Comparison of ENCODE assay signal across 30 cellular contexts in genomic region chr11:86108146-86108545, GRCh38.
"Had no signal": no experiment of that assay in that cellular context is flagged by ENCODE, and none has a peak within 500 bp of the region (broad histone marks: within the 10 kb centered on the region; RNA-seq: fewer than 3 reads in every experiment).

No MANE protein-coding gene starts in this region.

- H3K36me3 Mint-ChIP-seq: activated CD4-positive, alpha-beta memory T cell treated with anti-CD3 and anti-CD28 coated beads for 36 hours; activated naive CD4-positive, alpha-beta T cell treated with anti-CD3 and anti-CD28 coated beads, Interleukin-2, amount 50 U/mL, for 72 hours; natural killer cell treated with Interleukin-12 subunit alpha and Interleukin-12 subunit beta and Interleukin-15 and Interleukin-18, amount 100 ng/mL, for 72 hours; stimulated activated memory B cell treated with anti-CD40 and anti-IgM and Interleukin-4, amounts not matched to agents 10 μg/mL and 1 μg/mL and 100 μg/mL, for 72 hours; T-cell; type B pancreatic cell had no signal

- H3K27ac Mint-ChIP-seq: activated CD4-positive, alpha-beta memory T cell treated with anti-CD3 and anti-CD28 coated beads for 36 hours; activated CD4-positive, alpha-beta T cell treated with anti-CD3 and anti-CD28 coated beads, Interleukin-2, amount 10 ng/mL, durations not matched to agents 24 days and 14 days; activated naive CD4-positive, alpha-beta T cell treated with anti-CD3 and anti-CD28 coated beads, Interleukin-2, amount 50 U/mL, for 72 hours; activated T-helper 2 cell treated with anti-CD3 and anti-CD28 coated beads, Interferon-gamma antibody, Interleukin-2, Interleukin-4, amounts not matched to agents 10 μg/mL and 5 μg/mL and 100 μg/mL, durations not matched to agents 14 hours and 24 hours and 36 hours; stimulated activated memory B cell treated with anti-CD40 and anti-IgM and Interleukin-4, amounts not matched to agents 10 μg/mL and 1 μg/mL and 100 μg/mL, for 72 hours; stimulated activated naive CD8-positive, alpha-beta T cell treated with anti-CD3 and anti-CD28 coated beads, Interleukin-15, amount 100 ng/mL, for 72 hours; type B pancreatic cell had no signal

- ATAC-seq: activated naive CD4-positive, alpha-beta T cell treated with anti-CD3 and anti-CD28 coated beads, Interleukin-2, amount 50 U/mL, for 72 hours; activated T-cell treated with anti-CD3 and anti-CD28 coated beads, Interleukin-2, amount 50 U/mL, for 4 hours; body of pancreas; esophagus mucosa; left lobe of liver; mucosa of descending colon; natural killer cell treated with Interleukin-12 subunit alpha and Interleukin-12 subunit beta and Interleukin-15 and Interleukin-18, amount 100 ng/mL, for 72 hours; sciatic nerve; stimulated activated memory B cell treated with anti-CD40 and anti-IgM and Interleukin-4, amounts not matched to agents 10 μg/mL and 1 μg/mL and 100 μg/mL, for 72 hours; stimulated activated naive CD8-positive, alpha-beta T cell treated with anti-CD3 and anti-CD28 coated beads, Interleukin-15, amount 100 ng/mL, for 72 hours; T-cell had no signal

- H3K27me3 ChIP-seq: adrenal gland, body of pancreas, heart right ventricle, vagina had no signal

- H3K36me3 ChIP-seq: adrenal gland, heart right ventricle, vagina had no signal

- H3K4me3 Mint-ChIP-seq: activated CD4-positive, alpha-beta memory T cell treated with anti-CD3 and anti-CD28 coated beads for 36 hours; activated CD4-positive, alpha-beta T cell treated with anti-CD3 and anti-CD28 coated beads, Interleukin-2, amount 10 ng/mL, durations not matched to agents 24 days and 14 days; activated T-cell treated with anti-CD3 and anti-CD28 coated beads, Interleukin-2, amount 50 U/mL, for 4 hours; natural killer cell treated with Interleukin-12 subunit alpha and Interleukin-12 subunit beta and Interleukin-15 and Interleukin-18, amount 100 ng/mL, for 72 hours; stimulated activated memory B cell treated with anti-CD40 and anti-IgM and Interleukin-4, amounts not matched to agents 10 μg/mL and 1 μg/mL and 100 μg/mL, for 72 hours; stimulated activated naive CD8-positive, alpha-beta T cell treated with anti-CD3 and anti-CD28 coated beads, Interleukin-15, amount 100 ng/mL, for 72 hours; T-cell; type B pancreatic cell had no signal

- DNase-seq: activated CD4-positive, alpha-beta memory T cell treated with anti-CD3 and anti-CD28 coated beads for 36 hours; activated CD4-positive, alpha-beta T cell treated with anti-CD3 and anti-CD28 coated beads, Interleukin-2, amount 10 ng/mL, durations not matched to agents 24 days and 14 days; activated CD4-positive, CD25-positive, alpha-beta regulatory T cell treated with anti-CD3 and anti-CD28 coated beads, Interleukin-2, amount 50 U/mL, for 72 hours; activated CD8-positive, alpha-beta memory T cell treated with anti-CD3 and anti-CD28 coated beads, Interleukin-2, amount 50 U/mL, for 48 hours; activated T-cell treated with anti-CD3 and anti-CD28 coated beads, Interleukin-2, amount 50 U/mL, for 4 hours; adrenal gland; aorta; body of pancreas; foreskin fibroblast; heart right ventricle; kidney glomerular epithelial cell; mucosa of descending colon; retina; stimulated activated CD4-positive, alpha-beta T cell treated with anti-CD3 and anti-CD28 coated beads, Interleukin-12 subunit alpha, Interleukin-12 subunit beta, amount 100 ng/mL, for 4 hours; stimulated activated CD4-positive, alpha-beta T cell treated with anti-CD3 and anti-CD28 coated beads, Interleukin-4, amount 100 ng/mL, for 1 hour; stimulated activated naive CD8-positive, alpha-beta T cell treated with anti-CD3 and anti-CD28 coated beads, Interleukin-15, amount 100 ng/mL, for 72 hours; substantia nigra; T-cell had no signal

- H3K27me3 Mint-ChIP-seq: activated CD4-positive, alpha-beta memory T cell treated with anti-CD3 and anti-CD28 coated beads for 36 hours; natural killer cell treated with Interleukin-12 subunit alpha and Interleukin-12 subunit beta and Interleukin-15 and Interleukin-18, amount 100 ng/mL, for 72 hours; stimulated activated memory B cell treated with anti-CD40 and anti-IgM and Interleukin-4, amounts not matched to agents 10 μg/mL and 1 μg/mL and 100 μg/mL, for 72 hours; stimulated activated naive CD8-positive, alpha-beta T cell treated with anti-CD3 and anti-CD28 coated beads, Interleukin-15, amount 100 ng/mL, for 72 hours; T-cell had no signal

- H3K9me3 ChIP-seq: adrenal gland, body of pancreas, heart right ventricle, mucosa of descending colon, vagina had no signal

- H3K9me3 Mint-ChIP-seq: activated T-cell treated with anti-CD3 and anti-CD28 coated beads, Interleukin-2, amount 50 U/mL, for 4 hours; activated T-helper 2 cell treated with anti-CD3 and anti-CD28 coated beads, Interferon-gamma antibody, Interleukin-2, Interleukin-4, amounts not matched to agents 10 μg/mL and 5 μg/mL and 100 μg/mL, durations not matched to agents 14 hours and 24 hours and 36 hours; natural killer cell treated with Interleukin-12 subunit alpha and Interleukin-12 subunit beta and Interleukin-15 and Interleukin-18, amount 100 ng/mL, for 72 hours; stimulated activated naive CD8-positive, alpha-beta T cell treated with anti-CD3 and anti-CD28 coated beads, Interleukin-15, amount 100 ng/mL, for 72 hours; T-cell; type B pancreatic cell had no signal

- H3K4me3 ChIP-seq: adrenal gland, body of pancreas, coronary artery, heart right ventricle, lung, mucosa of descending colon, skin epidermis, vagina had no signal

- H3K27ac ChIP-seq: adrenal gland, body of pancreas, coronary artery, vagina had no signal

- H3K4me1 ChIP-seq: adrenal gland, body of pancreas, vagina had no signal
